ENCODE assay signal across 28 cellular contexts in genomic region chr20:53423587-53424146, GRCh38.
"Had no signal": no experiment of that assay in that cellular context is flagged by ENCODE, and none has a peak within 500 bp of the region (broad histone marks: within the 10 kb centered on the region; RNA-seq: fewer than 3 reads in every experiment).

No MANE protein-coding gene starts in this region.

- H3K4me2 ChIP-seq: neural progenitor cell, smooth muscle cell had no signal

- DNase-seq: natural killer cell; occipital lobe; ovary; posterior cingulate gyrus; psoas muscle; right cardiac atrium; spleen; stimulated activated CD4-positive, alpha-beta T cell treated with anti-CD3 and anti-CD28 coated beads, Interleukin-12 subunit alpha, Interleukin-12 subunit beta, amount 100 ng/mL, for 4 hours; stimulated activated CD4-positive, alpha-beta T cell treated with anti-CD3 and anti-CD28 coated beads, Interleukin-1b, Interleukin-23, amount 100 ng/mL, for 48 hours; stimulated activated CD4-positive, alpha-beta T cell treated with anti-CD3 and anti-CD28 coated beads, Interleukin-4, amount 100 ng/mL, for 1 hour; stimulated activated CD4-positive, alpha-beta T cell treated with anti-CD3 and anti-CD28 coated beads, Interleukin-4, amount 100 ng/mL, for 4 hours; stimulated activated CD8-positive, alpha-beta memory T cell treated with anti-CD3 and anti-CD28 coated beads, Interleukin-4, amount 100 ng/mL, for 48 hours; stimulated activated naive CD4-positive, alpha-beta T cell; stimulated activated naive CD8-positive, alpha-beta T cell treated with anti-CD3 and anti-CD28 coated beads, Interleukin-15, amount 100 ng/mL, for 72 hours; stimulated activated naive CD8-positive, alpha-beta T cell treated with anti-CD3 and anti-CD28 coated beads, Interleukin-15, Interleukin-2, amounts not matched to agents 100 U/mL and 50 U/mL, for 24 hours; substantia nigra; testis; tibial artery; transverse colon; upper lobe of right lung; uterus had no signal

- H3K4me3 ChIP-seq: neural progenitor cell, ovary, psoas muscle, skin epidermis, smooth muscle cell, spleen, suprapubic skin, testis, tibial artery, transverse colon, upper lobe of right lung, uterus had no signal

- H3K9ac ChIP-seq: neural progenitor cell, parathyroid adenoma had no signal

- H3K27ac ChIP-seq: neural progenitor cell, ovary, parathyroid adenoma, psoas muscle, skin epidermis, spleen, suprapubic skin, testis, tibial artery, transverse colon, upper lobe of right lung, uterus had no signal

- H3K79me2 ChIP-seq: parathyroid adenoma had no signal

- H2AFZ ChIP-seq: neural progenitor cell, parathyroid adenoma had no signal

- H3K4me1 ChIP-seq: parathyroid adenoma, psoas muscle, spleen, suprapubic skin, testis, tibial artery, transverse colon, upper lobe of right lung, uterus had no signal

- H3K27me3 ChIP-seq: neural progenitor cell, ovary, spleen, suprapubic skin, testis, tibial artery, transverse colon, upper lobe of right lung, uterus had no signal

- H3K9me3 ChIP-seq: ovary, psoas muscle, spleen, suprapubic skin, testis, tibial artery, transverse colon, upper lobe of right lung, uterus had no signal

- ATAC-seq: natural killer cell; psoas muscle; right cardiac atrium; sciatic nerve; stimulated activated memory B cell treated with anti-CD40 and anti-IgM and Interleukin-4, amounts not matched to agents 10 μg/mL and 1 μg/mL and 100 μg/mL, for 72 hours; stimulated activated naive CD8-positive, alpha-beta T cell treated with anti-CD3 and anti-CD28 coated beads, Interleukin-15, amount 100 ng/mL, for 72 hours; stimulated activated naive CD8-positive, alpha-beta T cell treated with anti-CD3 and anti-CD28 coated beads, Interleukin-15, Interleukin-2, amounts not matched to agents 100 U/mL and 50 U/mL, for 24 hours; upper lobe of right lung had no signal

- H3K36me3 ChIP-seq: neural progenitor cell, ovary, spleen, suprapubic skin, tibial artery, transverse colon, upper lobe of right lung, uterus had no signal
